In the genomic region with DNA sequence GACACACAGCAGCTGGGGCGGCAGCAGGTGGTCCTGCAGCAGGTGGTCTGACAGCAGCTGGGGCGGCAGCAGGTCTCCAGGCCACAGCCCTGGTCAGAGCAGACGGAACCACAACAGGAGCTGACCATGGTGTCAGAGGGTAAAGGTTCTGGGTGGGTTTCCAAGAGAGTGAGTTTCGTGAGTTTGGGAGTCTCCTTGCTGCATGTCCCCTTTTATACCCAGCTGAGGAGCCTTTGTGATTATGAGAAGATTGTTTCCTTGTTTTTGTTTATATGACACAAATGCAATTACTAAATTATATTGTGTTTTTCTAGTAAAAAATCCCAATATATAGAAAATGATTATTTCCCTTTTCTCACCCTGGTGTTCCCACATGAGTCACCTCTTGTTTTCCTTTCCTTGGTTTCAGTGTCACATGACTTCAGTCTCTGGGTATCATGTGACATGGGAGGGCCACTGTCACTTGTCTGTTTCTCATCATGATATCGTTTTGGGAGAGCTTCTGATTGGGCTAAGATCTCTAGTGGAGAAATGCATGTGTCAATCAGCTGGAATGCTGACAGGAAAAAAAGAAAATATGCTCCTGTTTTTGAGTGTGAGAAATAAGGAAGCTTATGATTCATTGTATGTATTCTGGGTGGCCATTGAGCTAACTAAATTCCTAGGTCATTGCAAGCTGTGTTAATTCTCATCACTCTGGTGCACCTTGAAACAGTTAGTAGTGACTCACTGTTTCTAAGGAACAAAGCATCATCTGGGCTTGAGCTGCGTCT, we compare ENCODE assay signal across 16 cellular contexts. TPM values are rescaled to one million over a fixed set of nuclear protein-coding genes. Genes with fewer than 3 reads are reported as not detected.
DNase-seq lines count a peak whose midpoint lies in the region; ATAC-seq and TF ChIP-seq lines count a peak whose summit lies in the region.
"Had no signal": no experiment of that assay in that cellular context is flagged by ENCODE, and none has a peak within 500 bp of the region (broad histone marks: within the 10 kb centered on the region; RNA-seq: fewer than 3 reads in every experiment).

Gene KRTAP4-6, minus strand, starts transcription at position 185 of the 773 bp plus-strand sequence. Its CDS starts 57 bp downstream, at position 128.

- no peaks in the 10 kb centered on the region for H3K9me2 ChIP-seq in PC-3 (replicated peaks; ENCODE audit: low read length)

- peak; percentile 93 for DNase-seq in EH (ENCODE audit: low read depth)
- peak; percentile 86 for DNase-seq in PC-3
- no peak for DNase-seq in endothelial cell (ENCODE audit: low spot score)
- DNase-seq in osteoblast (ENCODE audit: insufficient read length, low spot score, missing footprints): peak; percentile 78
- no peak for DNase-seq in left cardiac atrium
- DNase-seq in upper lobe of right lung: no peak
- no peak for DNase-seq in DMS 273 treated with DMSO at 0.1 percent for 48 hours (lab: John Stamatoyannopoulos, UW)
- no peak for DNase-seq in RPMI8226
- DNase-seq: activated CD8-positive, alpha-beta memory T cell treated with anti-CD3 and anti-CD28 coated beads, Interleukin-2, amount 10 ng/mL, durations not matched to agents 7 days and 5 days; activated naive CD8-positive, alpha-beta T cell treated with anti-CD3 and anti-CD28 coated beads for 36 hours; cortex of kidney; H9; heart left ventricle; KG1; stimulated activated CD4-positive, alpha-beta T cell treated with anti-CD3 and anti-CD28 coated beads, Interleukin-4, amount 100 ng/mL, for 24 hours had no signal

- POLR2A ChIA-PET in PC-3 (lab: Charles Lee; ENCODE audit: unreplicated experiment): interaction anchor here (0.5 kb wide), 2 partner anchors 223 to 834 kb away, joined by 3 to 6 read pairs; no protein-coding TSS in a partner anchor

- H3K36me3 Mint-ChIP-seq in endothelial cell (ENCODE audit: low read depth, unreplicated experiment): peaks cover 17% of the 10 kb centered on the region

- no peaks in the 10 kb centered on the region for H4K20me1 ChIP-seq in PC-3 (ENCODE audit: low read length)
- no peaks in the 10 kb centered on the region for H4K20me1 ChIP-seq in osteoblast (ENCODE audit: insufficient read depth, low read length)

- H3K9ac ChIP-seq in PC-3 (ENCODE audit: low read length): 0 out of 2 replicates have a peak within 1 kb of the TSS, but pooled peaks have one; percentile 8

- H3K4me2 ChIP-seq in PC-3 (ENCODE audit: low read length) (no peak within 1 kb of the TSS), osteoblast (ENCODE audit: insufficient read depth, low read length) (no peak within 1 kb of the TSS)

- CTCF ChIA-PET in PC-3 (lab: Charles Lee): interaction anchor here (0.7 kb wide), 1 partner anchor 218 kb away, joined by 4 read pairs; no protein-coding TSS in a partner anchor

- H2AFZ ChIP-seq in PC-3 (ENCODE audit: low read length) (no peak within 1 kb of the TSS), osteoblast (ENCODE audit: low read length) (no peak within 1 kb of the TSS)

- H3K27ac ChIP-seq in PC-3 (ENCODE audit: low read length): peak within 1 kb of the TSS; percentile 64
- peak within 1 kb of the TSS; percentile 69 for H3K27ac ChIP-seq in osteoblast (ENCODE audit: low read depth, low read length)
- H3K27ac ChIP-seq in upper lobe of right lung: no peak within 1 kb of the TSS
- H3K27ac ChIP-seq: heart left ventricle had no signal

- no peak within 1 kb of the TSS for H3K4me3 Mint-ChIP-seq in endothelial cell (ENCODE audit: unreplicated experiment)
- H3K4me3 Mint-ChIP-seq: activated CD8-positive, alpha-beta memory T cell treated with anti-CD3 and anti-CD28 coated beads, Interleukin-2, amount 10 ng/mL, durations not matched to agents 7 days and 5 days; activated naive CD8-positive, alpha-beta T cell treated with anti-CD3 and anti-CD28 coated beads for 36 hours; H9 had no signal

- H3K79me2 ChIP-seq in PC-3 (ENCODE audit: low read length) (no peaks in the 10 kb centered on the region), osteoblast (ENCODE audit: insufficient read depth, low read length) (no peaks in the 10 kb centered on the region)

- H3K27me3 ChIP-seq in PC-3 (ENCODE audit: low read length) (no peaks in the 10 kb centered on the region), osteoblast (ENCODE audit: insufficient read depth, low read length) (no peaks in the 10 kb centered on the region), upper lobe of right lung (no peaks in the 10 kb centered on the region)

- H3K9me3 ChIP-seq in PC-3 (ENCODE audit: low read length): peaks cover 6% of the 10 kb centered on the region; the same call in 1 of the 2 replicates
- H3K9me3 ChIP-seq in osteoblast (ENCODE audit: low read depth, low read length): peaks cover 2% of the 10 kb centered on the region
- H3K9me3 ChIP-seq in upper lobe of right lung: peaks cover 11% of the 10 kb centered on the region

- H3K4me3 ChIP-seq in PC-3 (ENCODE audit: low read length) (no peak within 1 kb of the TSS), osteoblast (ENCODE audit: insufficient read depth, low read length) (no peak within 1 kb of the TSS), upper lobe of right lung (no peak within 1 kb of the TSS)
- H3K4me3 ChIP-seq: heart left ventricle had no signal

- intact Hi-C loops in PC-3 (cut with micrococcal nuclease) (loop anchor here (1.0 kb wide), 1 partner anchor 8 kb away; no protein-coding TSS in a partner anchor), left cardiac atrium (cut with DNase I) (no loop called here), upper lobe of right lung (cut with DNase I) (no loop called here)

- no peaks in the 10 kb centered on the region for H3K4me1 Mint-ChIP-seq in endothelial cell (ENCODE audit: unreplicated experiment)
- H3K4me1 Mint-ChIP-seq: activated CD8-positive, alpha-beta memory T cell treated with anti-CD3 and anti-CD28 coated beads, Interleukin-2, amount 10 ng/mL, durations not matched to agents 7 days and 5 days; activated naive CD8-positive, alpha-beta T cell treated with anti-CD3 and anti-CD28 coated beads for 36 hours; H9 had no signal

- peak within 1 kb of the TSS; percentile 9 for H3K27ac Mint-ChIP-seq in endothelial cell (ENCODE audit: unreplicated experiment)
- H3K27ac Mint-ChIP-seq: activated CD8-positive, alpha-beta memory T cell treated with anti-CD3 and anti-CD28 coated beads, Interleukin-2, amount 10 ng/mL, durations not matched to agents 7 days and 5 days; activated naive CD8-positive, alpha-beta T cell treated with anti-CD3 and anti-CD28 coated beads for 36 hours; H9 had no signal

- H3K36me3 ChIP-seq in PC-3 (ENCODE audit: low read depth, low read length): peaks cover 3% of the 10 kb centered on the region; the same call in 1 of the 2 replicates
- H3K36me3 ChIP-seq in osteoblast (ENCODE audit: insufficient read depth, low read length): no peaks in the 10 kb centered on the region
- no peaks in the 10 kb centered on the region for H3K36me3 ChIP-seq in upper lobe of right lung
- H3K36me3 ChIP-seq: heart left ventricle had no signal

- H3K27me3 Mint-ChIP-seq in endothelial cell (ENCODE audit: unreplicated experiment): peaks cover 3% of the 10 kb centered on the region
- H3K27me3 Mint-ChIP-seq: activated naive CD8-positive, alpha-beta T cell treated with anti-CD3 and anti-CD28 coated beads for 36 hours had no signal

- peaks cover 15% of the 10 kb centered on the region for H3K9me3 Mint-ChIP-seq in endothelial cell (ENCODE audit: unreplicated experiment)

- TF ChIP-seq CTCF in PC-3 (conservative IDR thresholded peaks at IDR 0.05; ENCODE audit: low read depth, low read length) (no peak), endothelial cell (IDR thresholded peaks at IDR 0.05; ENCODE audit: unreplicated experiment) (no peak), osteoblast (IDR thresholded peaks at IDR 0.05; ENCODE audit: extremely low read depth, low read depth, low read length) (no peak), upper lobe of right lung (IDR thresholded peaks at IDR 0.05) (no peak)

- BruUV-seq in PC-3 (replicated peaks; lab: Mats Ljungman, UMichigan): no TSS peak

- H3F3A ChIP-seq in PC-3 (ENCODE audit: low read length, unreplicated experiment): no peaks in the 10 kb centered on the region

- ATAC-seq in PC-3 (peak; percentile 76), left cardiac atrium (no peak), upper lobe of right lung (no peak)
- ATAC-seq: activated CD8-positive, alpha-beta memory T cell treated with anti-CD3 and anti-CD28 coated beads, Interleukin-2, amount 10 ng/mL, durations not matched to agents 7 days and 5 days; heart left ventricle had no signal

- H3K4me1 ChIP-seq in PC-3 (ENCODE audit: insufficient read depth, low read length) (peaks cover 14% of the 10 kb centered on the region; the same call in 1 of the 2 replicates), osteoblast (ENCODE audit: insufficient read depth, low read length) (peaks cover 6% of the 10 kb centered on the region), upper lobe of right lung (no peaks in the 10 kb centered on the region)
- H3K4me1 ChIP-seq: heart left ventricle had no signal

RNA-seq across cellular contexts. Expression of gene KRTAP4-6, which starts in this region (rescaled TPM):
- total RNA-seq in PC-3 (2014; rRNA removed) (not detected in 2 replicates), endothelial cell (ENCODE audit: unreplicated experiment) (not detected), osteoblast (not detected in 2 replicates), left cardiac atrium (not detected), upper lobe of right lung (not detected)
- total RNA-seq: activated CD8-positive, alpha-beta memory T cell treated with anti-CD3 and anti-CD28 coated beads, Interleukin-2, amount 10 ng/mL, durations not matched to agents 7 days and 5 days; activated naive CD8-positive, alpha-beta T cell treated with anti-CD3 and anti-CD28 coated beads for 36 hours; H9; heart left ventricle; lung microvascular endothelial cell had no signal

Comparison
In these comparisons a context has a peak if more than half of its experiments do, and no peak if none do; other contexts are left out.
1. Peak in DNase-seq, ATAC-seq, H3K27ac ChIP-seq and H3K9ac ChIP-seq in PC-3; RNA of the gene not detected or under 1 TPM.
2. Peak in DNase-seq and H3K27ac ChIP-seq in osteoblast; RNA of the gene not detected or under 1 TPM.